Comparison of ENCODE assay signal across 8 cellular contexts in genomic region chr19:4182082-4182926, GRCh38. TPM values are rescaled to one million over a fixed set of nuclear protein-coding genes. Genes with fewer than 3 reads are reported as not detected.
DNase-seq lines count a peak whose midpoint lies in the region; ATAC-seq and TF ChIP-seq lines count a peak whose summit lies in the region.

ANKRD24 (plus strand) TSS chr19:4182689; CDS start chr19:4186426, 3,737 bp downstream.
SIRT6 (minus strand) TSS chr19:4182563; CDS start chr19:4182539, 24 bp downstream.

- H3K36me3 ChIP-seq in BE2C (peaks cover 7% of the 10 kb centered on the region), duodenal mucosa (ENCODE audit: control insufficient read depth in 1 of 2, insufficient read depth in 2 of 2, low read length in 2 of 2) (peaks cover 0 to 14% of the 10 kb centered on the region in 2 donors)

- peak within 1 kb of the TSS; percentile 97 for H3K4me3 ChIP-seq in BE2C (ENCODE audit: low read depth, low read length)
- peak within 1 kb of the TSS; percentile 90 to 97 for H3K4me3 ChIP-seq in duodenal mucosa (ENCODE audit: low read depth in 1 of 2, low read length in 2 of 2)
- peak within 1 kb of the TSS; percentile 69 for H3K4me3 ChIP-seq in lower leg skin (ENCODE audit: low read depth, poor library complexity, severe bottlenecking)

- H3K36me3 Mint-ChIP-seq in activated CD4-positive, alpha-beta memory T cell treated with anti-CD3 and anti-CD28 coated beads, Interleukin-2, amount 10 ng/mL, durations not matched to agents 7 days and 5 days (ENCODE audit: low read depth) = peaks cover 18% of the 10 kb centered on the region

- TF ChIP-seq CTCF in BE2C (IDR thresholded peaks at IDR 0.05; ENCODE audit: low read depth, low read length) (no peak), lower leg skin (IDR thresholded peaks at IDR 0.05) (no peak)

- H3K9me3 ChIP-seq in BE2C = no peaks in the 10 kb centered on the region
- H3K9me3 ChIP-seq in duodenal mucosa (ENCODE audit: control insufficient read depth in 1 of 2, low read length in 2 of 2) = no peaks in the 10 kb centered on the region

- H3K4me1 ChIP-seq in BE2C (peaks cover 3% of the 10 kb centered on the region; the same call in 1 of the 2 replicates), duodenal mucosa (ENCODE audit: control insufficient read depth in 1 of 2, insufficient read depth in 2 of 2, low read length in 2 of 2) (peaks cover 12 to 26% of the 10 kb centered on the region in 2 donors)

- peaks cover 39% of the 10 kb centered on the region for H3K4me1 Mint-ChIP-seq in activated CD4-positive, alpha-beta memory T cell treated with anti-CD3 and anti-CD28 coated beads, Interleukin-2, amount 10 ng/mL, durations not matched to agents 7 days and 5 days

- CTCF ChIA-PET in activated CD4-positive, alpha-beta memory T cell treated with anti-CD3 and anti-CD28 coated beads, Interleukin-2, amount 10 ng/mL, durations not matched to agents 7 days and 5 days (lab: Charles Lee) = no interaction called here

- H3K9me3 Mint-ChIP-seq in activated CD4-positive, alpha-beta memory T cell treated with anti-CD3 and anti-CD28 coated beads, Interleukin-2, amount 10 ng/mL, durations not matched to agents 7 days and 5 days = no peaks in the 10 kb centered on the region

- intact Hi-C loops in lower leg skin (cut with DNase I; ENCODE audit: low total_unique reads) = no loop called here

- WGBS in lower leg skin, 2 donors = 1 to 2% methylated on average over 44 to 62 of the region's 62 CpGs

- H3K27ac Mint-ChIP-seq in activated CD4-positive, alpha-beta memory T cell treated with anti-CD3 and anti-CD28 coated beads, Interleukin-2, amount 10 ng/mL, durations not matched to agents 7 days and 5 days = peak within 1 kb of the TSS; percentile 96

- H3K27ac ChIP-seq in duodenal mucosa (ENCODE audit: low read depth, low read length) = peak within 1 kb of the TSS; percentile 53

- DNase-seq in BE2C = peak; percentile 97
- DNase-seq in GM19238 (ENCODE audit: insufficient read length, low spot score) = peak; percentile 98
- DNase-seq in NCI-H82 (lab: John Stamatoyannopoulos, UW) = peak; percentile 95
- DNase-seq in activated CD4-positive, alpha-beta memory T cell treated with anti-CD3 and anti-CD28 coated beads, Interleukin-2, amount 10 ng/mL, durations not matched to agents 7 days and 5 days = peak; percentile 97
- peak; percentile 93 to 98 for DNase-seq in lower leg skin (ENCODE audit: low spot score in 2 of 2)
- DNase-seq in stimulated activated CD4-positive, alpha-beta T cell treated with anti-CD3 and anti-CD28 coated beads, Interleukin-4, amount 100 ng/mL, for 24 hours = peak; percentile 97

- peak within 1 kb of the TSS; percentile 86 to 89 for H3K9ac ChIP-seq in duodenal mucosa (ENCODE audit: low read depth in 1 of 2, low read length in 2 of 2)

- POLR2A ChIA-PET in activated CD4-positive, alpha-beta memory T cell treated with anti-CD3 and anti-CD28 coated beads, Interleukin-2, amount 10 ng/mL, durations not matched to agents 7 days and 5 days (lab: Charles Lee) = no interaction called here

- peak within 1 kb of the TSS; percentile 99 for H3K4me3 Mint-ChIP-seq in activated CD4-positive, alpha-beta memory T cell treated with anti-CD3 and anti-CD28 coated beads, Interleukin-2, amount 10 ng/mL, durations not matched to agents 7 days and 5 days

- no peak for TF ChIP-seq POLR2A in lower leg skin (IDR thresholded peaks at IDR 0.05)

- H3K27me3 ChIP-seq in BE2C = no peaks in the 10 kb centered on the region
- no peaks in the 10 kb centered on the region for H3K27me3 ChIP-seq in duodenal mucosa (ENCODE audit: control insufficient read depth in 1 of 2, insufficient read depth in 2 of 2, low read length in 2 of 2)

- ATAC-seq in HG03565 (IDR thresholded peaks at IDR 0.05; ENCODE audit: unreplicated experiment) = peak; percentile 61

- peaks cover 4% of the 10 kb centered on the region for H3K27me3 Mint-ChIP-seq in activated CD4-positive, alpha-beta memory T cell treated with anti-CD3 and anti-CD28 coated beads, Interleukin-2, amount 10 ng/mL, durations not matched to agents 7 days and 5 days

RNA-seq across cellular contexts. Expression of gene ANKRD24, which starts in this region (rescaled TPM):
- polyA plus RNA-seq in BE2C (2012; ENCODE audit: insufficient read depth, insufficient read length, low read depth) = 0.40 TPM
- total RNA-seq in activated CD4-positive, alpha-beta memory T cell treated with anti-CD3 and anti-CD28 coated beads, Interleukin-2, amount 10 ng/mL, durations not matched to agents 7 days and 5 days = 1 to 10 TPM; 1.3 TPM
- 1 to 10 TPM in 2 of 4 donors, under 1 TPM in 1, not detected in 1; 0.22 to 3.2 (median 1.5) TPM for total RNA-seq in lower leg skin

RNA-seq across cellular contexts. Expression of gene SIRT6, which starts in this region (rescaled TPM):
- polyA plus RNA-seq in BE2C (2012; ENCODE audit: insufficient read depth, insufficient read length, low read depth) = 122 TPM
- total RNA-seq in activated CD4-positive, alpha-beta memory T cell treated with anti-CD3 and anti-CD28 coated beads, Interleukin-2, amount 10 ng/mL, durations not matched to agents 7 days and 5 days = 10 to 100 TPM; 37.0 to 37.7 TPM
- 10 to 100 TPM; 18.7 to 39.8 (median 32.9) TPM for total RNA-seq in lower leg skin

Comparison
In these comparisons a context has a peak if more than half of its experiments do, and no peak if none do; other contexts are left out.
1. Peak in every context shown above with its lines: DNase-seq, ATAC-seq, H3K4me3 ChIP-seq and H3K27ac ChIP-seq.